Comparison of ENCODE assay signal across 27 cellular contexts in the genomic region with DNA sequence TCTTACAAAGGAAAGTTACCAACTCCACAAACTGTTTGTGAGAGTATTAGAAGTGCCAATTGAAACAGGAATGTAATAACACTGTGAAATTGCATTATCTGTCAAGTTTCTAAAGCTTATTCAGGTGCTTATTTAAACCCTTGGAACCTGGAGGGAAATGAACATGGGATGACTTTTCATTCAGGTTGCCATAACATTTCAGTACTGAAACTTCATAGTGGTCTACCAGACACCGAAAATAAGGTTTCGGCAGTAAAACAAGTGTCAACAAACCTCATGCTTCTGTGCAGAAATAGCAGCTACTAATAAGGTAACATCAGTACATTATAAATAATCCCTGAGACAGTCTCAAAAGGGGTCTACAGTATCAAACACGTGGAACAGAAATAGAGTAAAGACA.
A peak's percentile ranks its signal among the peaks of the same experiment; 100 is the strongest.
DNase-seq lines count a peak whose midpoint lies in the region; ATAC-seq, FAIRE-seq and TF ChIP-seq lines count a peak whose summit lies in the region.
"Had no signal": no experiment of that assay in that cellular context is flagged by ENCODE, and none has a peak within 500 bp of the region (broad histone marks: within the 10 kb centered on the region; RNA-seq: fewer than 3 reads in every experiment).

No MANE protein-coding gene starts in this region.

- in situ Hi-C loops in GM12878 (cut with MboI): no loop called here

- no peak overlapping the region for H3K9ac ChIP-seq in GM12878 (ENCODE audit: control insufficient read depth, insufficient read depth, low read length)

- peaks cover 2% of the 10 kb centered on the region for H3K36me3 Mint-ChIP-seq in mesothelial cell of epicardium
- H3K36me3 Mint-ChIP-seq: naive B cell had no signal

- H3K4me1 Mint-ChIP-seq in mesothelial cell of epicardium: peaks cover 18% of the 10 kb centered on the region
- H3K4me1 Mint-ChIP-seq: activated B cell treated with CpG ODN at 0.5 μM for 24 hours, naive B cell had no signal

- no peak for TF ChIP-seq CTCF in GM12878 (IDR thresholded peaks at IDR 0.05 in 2 of 3, conservative IDR thresholded peaks at IDR 0.05 in 1 of 3; ENCODE audit: control insufficient read depth in 2 of 3, extremely low read depth in 1 of 3, insufficient read depth in 1 of 3, low read depth in 3 of 3, low read length in 3 of 3)
- no peak for TF ChIP-seq CTCF in mesothelial cell of epicardium (IDR thresholded peaks at IDR 0.05; ENCODE audit: unreplicated experiment)

- H3K27me3 ChIP-seq in GM12878 (replicated peaks in 1 of 2; ENCODE audit: control insufficient read depth in 2 of 2, insufficient read depth in 2 of 2, low read length in 1 of 2): no peaks in the 10 kb centered on the region
- H3K27me3 ChIP-seq: BE2C, colonic mucosa, foreskin keratinocyte, upper lobe of right lung had no signal

- no peak for TF ChIP-seq POLR2A in GM12878 (IDR thresholded peaks at IDR 0.05; ENCODE audit: low read depth, low read length)

- SMC1A ChIA-PET in GM12878 (lab: Charles Lee; ENCODE audit: uncharacterized antibody, unreplicated experiment): no interaction called here

- no peak overlapping the region for H3K4me2 ChIP-seq in GM12878 (ENCODE audit: control insufficient read depth, insufficient read depth)

- no peak for FAIRE-seq in GM12878 (lab: Jason Lieb, UNC)

- DNase-seq in GM12878 (ENCODE audit: low read depth, low spot score) (peak; percentile 16), NCI-H187 treated with DMSO at 0.1 percent for 48 hours (lab: John Stamatoyannopoulos, UW) (no peak), SKM-1 (lab: John Stamatoyannopoulos, UW; ENCODE audit: unreplicated experiment) (no peak), mesothelial cell of epicardium (ENCODE audit: low spot score in 2 of 2, unreplicated experiment in 2 of 2) (no peak), DMS153 (lab: John Stamatoyannopoulos, UW) (no peak)
- DNase-seq: activated B cell treated with CpG ODN at 0.5 μM for 24 hours; activated CD4-positive, alpha-beta T cell treated with anti-CD3 and anti-CD28 coated beads, Interleukin-2, amount 50 U/mL, for 48 hours; activated CD8-positive, alpha-beta memory T cell treated with anti-CD3 and anti-CD28 coated beads, Interleukin-2, amount 50 U/mL, for 4 hours; anterior cingulate cortex; BE2C; colonic mucosa; COR-L47; DMS79 treated with DMSO at 0.1 percent for 48 hours; effector memory CD8-positive, alpha-beta T cell; foreskin keratinocyte; H7; naive B cell; NCI-H1105; NCI-H446; nucleus accumbens; SHP77; upper lobe of right lung had no signal

- no peak overlapping the region for H3K27ac Mint-ChIP-seq in mesothelial cell of epicardium
- H3K27ac Mint-ChIP-seq: activated B cell treated with CpG ODN at 0.5 μM for 24 hours; activated naive CD4-positive, alpha-beta T cell treated with anti-CD3 and anti-CD28 coated beads, Interleukin-2, amount 50 U/mL, for 72 hours; effector memory CD8-positive, alpha-beta T cell; naive B cell had no signal

- no peak overlapping the region for H3K27ac ChIP-seq in GM12878 (ENCODE audit: control insufficient read depth, insufficient read depth)
- H3K27ac ChIP-seq: colonic mucosa, foreskin keratinocyte, skin epidermis, upper lobe of right lung had no signal

- H4K20me1 ChIP-seq in GM12878 (ENCODE audit: control insufficient read depth, insufficient read depth): no peaks in the 10 kb centered on the region

- peak; percentile 69 for ATAC-seq in GM18511 (IDR thresholded peaks at IDR 0.05; ENCODE audit: unreplicated experiment)
- peak; percentile 70 for ATAC-seq in GM21717 (IDR thresholded peaks at IDR 0.05; ENCODE audit: unreplicated experiment)
- ATAC-seq in HG03066 (IDR thresholded peaks at IDR 0.05; ENCODE audit: low read depth, unreplicated experiment): peak; percentile 73
- peak; percentile 78 for ATAC-seq in GM12878
- ATAC-seq: activated naive CD4-positive, alpha-beta T cell treated with anti-CD3 and anti-CD28 coated beads, Interleukin-2, amount 50 U/mL, for 72 hours; effector memory CD8-positive, alpha-beta T cell; foreskin keratinocyte; upper lobe of right lung had no signal

- no peak for TF ChIP-seq RAD21 in GM12878 (IDR thresholded peaks at IDR 0.05; ENCODE audit: insufficient read depth, low read depth, low read length)

- no peaks in the 10 kb centered on the region for H3K9me3 ChIP-seq in GM12878 (replicated peaks; ENCODE audit: control insufficient read depth, insufficient read depth, low read length)
- H3K9me3 ChIP-seq: BE2C, colonic mucosa, upper lobe of right lung had no signal

- POLR2A ChIA-PET in GM12878 (lab: Charles Lee): no interaction called here

- H2AFZ ChIP-seq in GM12878 (ENCODE audit: control insufficient read depth, low read depth, low read length): no peak overlapping the region

- no TSS peak for BruUV-seq in GM12878 (replicated peaks; lab: Mats Ljungman, UMichigan)

- RAD21 ChIA-PET in GM12878 (lab: Charles Lee; ENCODE audit: unreplicated experiment): no interaction called here

- no peak for TF ChIP-seq EP300 in GM12878 (IDR thresholded peaks at IDR 0.05; ENCODE audit: borderline replicate concordance in 1 of 2, control insufficient read depth in 1 of 2, low read depth in 2 of 2, low read length in 2 of 2)

- CTCF ChIA-PET in GM12878 (lab: Yijun Ruan, JAX): no interaction called here

- H3K4me1 ChIP-seq in GM12878 (ENCODE audit: control insufficient read depth, insufficient read depth, low read length): no peaks in the 10 kb centered on the region
- H3K4me1 ChIP-seq: BE2C, colonic mucosa, foreskin keratinocyte, upper lobe of right lung had no signal

- no peaks in the 10 kb centered on the region for H3K36me3 ChIP-seq in GM12878 (ENCODE audit: control insufficient read depth in 2 of 2, insufficient read depth in 2 of 2, low read length in 1 of 2)
- H3K36me3 ChIP-seq: BE2C, colonic mucosa, upper lobe of right lung had no signal

- H3K4me3 ChIP-seq in GM12878: no peak overlapping the region
- H3K4me3 ChIP-seq: colonic mucosa, skin epidermis, upper lobe of right lung had no signal

- intact Hi-C loops in GM12878 (cut with micrococcal nuclease; ENCODE audit: unreplicated experiment): no loop called here

- 0% methylated on average over 3 of the region's 3 CpGs for whole genome bisulfite sequencing in GM12878 (ENCODE audit: insufficient coverage, insufficient replicate concordance, low lambda C conversion rate, missing lambda C conversion rate)

- H3K4me3 Mint-ChIP-seq in mesothelial cell of epicardium: no peak overlapping the region
- H3K4me3 Mint-ChIP-seq: activated B cell treated with CpG ODN at 0.5 μM for 24 hours; effector memory CD8-positive, alpha-beta T cell; naive B cell had no signal

- H3K79me2 ChIP-seq in GM12878 (ENCODE audit: control insufficient read depth, insufficient read depth, low read length): no peaks in the 10 kb centered on the region

- no peaks in the 10 kb centered on the region for H3K27me3 Mint-ChIP-seq in mesothelial cell of epicardium (ENCODE audit: low read depth)
- H3K27me3 Mint-ChIP-seq: activated B cell treated with CpG ODN at 0.5 μM for 24 hours; effector memory CD8-positive, alpha-beta T cell; naive B cell had no signal

- peaks cover 24% of the 10 kb centered on the region for H3K9me3 Mint-ChIP-seq in mesothelial cell of epicardium

TF ChIP-seq in GM12878, 131 proteins besides CTCF, POLR2A, EP300 and RAD21 (continues in another document):
- no peak for TF ChIP-seq SIN3A (IDR thresholded peaks at IDR 0.05; ENCODE audit: low read depth, low read length)
- TF ChIP-seq HCFC1 (IDR thresholded peaks at IDR 0.05; ENCODE audit: low read length): no peak
- TF ChIP-seq, protein P1, sequence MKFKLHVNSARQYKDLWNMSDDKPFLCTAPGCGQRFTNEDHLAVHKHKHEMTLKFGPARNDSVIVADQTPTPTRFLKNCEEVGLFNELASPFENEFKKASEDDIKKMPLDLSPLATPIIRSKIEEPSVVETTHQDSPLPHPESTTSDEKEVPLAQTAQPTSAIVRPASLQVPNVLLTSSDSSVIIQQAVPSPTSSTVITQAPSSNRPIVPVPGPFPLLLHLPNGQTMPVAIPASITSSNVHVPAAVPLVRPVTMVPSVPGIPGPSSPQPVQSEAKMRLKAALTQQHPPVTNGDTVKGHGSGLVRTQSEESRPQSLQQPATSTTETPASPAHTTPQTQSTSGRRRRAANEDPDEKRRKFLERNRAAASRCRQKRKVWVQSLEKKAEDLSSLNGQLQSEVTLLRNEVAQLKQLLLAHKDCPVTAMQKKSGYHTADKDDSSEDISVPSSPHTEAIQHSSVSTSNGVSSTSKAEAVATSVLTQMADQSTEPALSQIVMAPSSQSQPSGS (IDR thresholded peaks at IDR 0.05; ENCODE audit: low read length): 0 out of 2 replicates have a peak, but pooled peaks have one; percentile 28
- TF ChIP-seq, protein P2, sequence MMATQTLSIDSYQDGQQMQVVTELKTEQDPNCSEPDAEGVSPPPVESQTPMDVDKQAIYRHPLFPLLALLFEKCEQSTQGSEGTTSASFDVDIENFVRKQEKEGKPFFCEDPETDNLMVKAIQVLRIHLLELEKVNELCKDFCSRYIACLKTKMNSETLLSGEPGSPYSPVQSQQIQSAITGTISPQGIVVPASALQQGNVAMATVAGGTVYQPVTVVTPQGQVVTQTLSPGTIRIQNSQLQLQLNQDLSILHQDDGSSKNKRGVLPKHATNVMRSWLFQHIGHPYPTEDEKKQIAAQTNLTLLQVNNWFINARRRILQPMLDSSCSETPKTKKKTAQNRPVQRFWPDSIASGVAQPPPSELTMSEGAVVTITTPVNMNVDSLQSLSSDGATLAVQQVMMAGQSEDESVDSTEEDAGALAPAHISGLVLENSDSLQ (IDR thresholded peaks at IDR 0.05): no peak
- TF ChIP-seq FOXM1 (IDR thresholded peaks at IDR 0.05; ENCODE audit: low read depth, low read length): 0 out of 2 replicates have a peak, but pooled peaks have one; percentile 33
- peak; percentile 41 to 53; a peak in 3 of 4 replicates for TF ChIP-seq IKZF2 (IDR thresholded peaks at IDR 0.05)
- TF ChIP-seq IKZF1 (conservative IDR thresholded peaks at IDR 0.05): 0 out of 2 replicates have a peak, but pooled peaks have one; percentile 25
- peak; percentile 84 for TF ChIP-seq RUNX3 (IDR thresholded peaks at IDR 0.05; ENCODE audit: low read length)
- no peak for TF ChIP-seq EZH2 (IDR thresholded peaks at IDR 0.05; ENCODE audit: borderline replicate concordance, control insufficient read depth, low read depth, low read length)
- TF ChIP-seq KLF5 (IDR thresholded peaks at IDR 0.05; ENCODE audit: partially characterized antibody): no peak
- TF ChIP-seq MEF2A (IDR thresholded peaks at IDR 0.05; ENCODE audit: insufficient read depth, low read depth, low read length): peak; percentile 72
- TF ChIP-seq GATAD2B (conservative IDR thresholded peaks at IDR 0.05; ENCODE audit: low read depth): no peak
- 0 out of 2 replicates have a peak, but pooled peaks have one; percentile 38 for TF ChIP-seq NFIC (IDR thresholded peaks at IDR 0.05; ENCODE audit: low read depth, low read length)
- peak; percentile 60; the same call in 1 of the 2 replicates for TF ChIP-seq BCL11A (IDR thresholded peaks at IDR 0.05; ENCODE audit: low read depth, low read length)
- TF ChIP-seq IRF4 (IDR thresholded peaks at IDR 0.05; ENCODE audit: low read depth, low read length): peak; percentile 21; the same call in 1 of the 2 replicates
